In genomic region chr15:40873625-40874561, GRCh38 we compare ENCODE assay signal across 8 cellular contexts. TPM values are rescaled to one million over a fixed set of nuclear protein-coding genes. Genes with fewer than 3 reads are reported as not detected.
DNase-seq lines count a peak whose midpoint lies in the region; ATAC-seq and TF ChIP-seq lines count a peak whose summit lies in the region.

A gene with protein sequence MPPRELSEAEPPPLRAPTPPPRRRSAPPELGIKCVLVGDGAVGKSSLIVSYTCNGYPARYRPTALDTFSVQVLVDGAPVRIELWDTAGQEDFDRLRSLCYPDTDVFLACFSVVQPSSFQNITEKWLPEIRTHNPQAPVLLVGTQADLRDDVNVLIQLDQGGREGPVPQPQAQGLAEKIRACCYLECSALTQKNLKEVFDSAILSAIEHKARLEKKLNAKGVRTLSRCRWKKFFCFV (minus strand): TSS chr15:40874234. CDS start chr15:40874139, 95 bp downstream.

- no peaks in the 10 kb centered on the region for H3K9me3 ChIP-seq in duodenal mucosa (ENCODE audit: control insufficient read depth in 1 of 2, low read length in 2 of 2)

- H3K4me3 Mint-ChIP-seq in activated B cell treated with CpG ODN at 0.5 μM for 24 hours, result peak within 1 kb of the TSS; percentile 77

- H3K4me1 Mint-ChIP-seq in activated B cell treated with CpG ODN at 0.5 μM for 24 hours, result peaks cover 28% of the 10 kb centered on the region

- H3K79me1 ChIP-seq in mesendoderm (ENCODE audit: low read length), result no peaks in the 10 kb centered on the region

- H3K4me3 ChIP-seq in duodenal mucosa (ENCODE audit: low read depth in 1 of 2, low read length in 2 of 2) (peak within 1 kb of the TSS; percentile 61 to 62), mesendoderm (ENCODE audit: low read length) (peak within 1 kb of the TSS; percentile 36)

- CTCF ChIA-PET in activated B cell treated with CpG ODN at 0.5 μM for 24 hours (lab: Charles Lee), result interaction anchor here (0.7 to 2.6 kb wide), 5 partner anchors 14 to 20 kb away, joined by 3 to 23 read pairs (median 8); partner anchors contain the start of gene VPS18

- no peak within 1 kb of the TSS for H2BK5ac ChIP-seq in mesendoderm (ENCODE audit: low read length)

- peak within 1 kb of the TSS; percentile 95 for H3K4me2 ChIP-seq in mesendoderm (ENCODE audit: low read length)

- H3K18ac ChIP-seq in mesendoderm (ENCODE audit: low read length), result no peak within 1 kb of the TSS

- H4K8ac ChIP-seq in mesendoderm (ENCODE audit: low read depth, low read length), result no peak within 1 kb of the TSS

- peak within 1 kb of the TSS; percentile 87 for H3K56ac ChIP-seq in mesendoderm (ENCODE audit: low read length)

- WGBS in mesendoderm (ENCODE audit: extremely low coverage, insufficient coverage, low lambda C conversion rate), result no CpG with 5 or more reads among the region's 78 CpGs

- peaks cover 2% of the 10 kb centered on the region for H3K27me3 Mint-ChIP-seq in activated B cell treated with CpG ODN at 0.5 μM for 24 hours

- intact Hi-C loops in activated B cell treated with CpG ODN at 0.5 μM for 24 hours (cut with micrococcal nuclease), result loop anchor here (1.0 kb wide), 2 partner anchors 17 to 20 kb away; partner anchors contain the start of gene VPS18

- no peaks in the 10 kb centered on the region for H3K36me3 Mint-ChIP-seq in activated B cell treated with CpG ODN at 0.5 μM for 24 hours (ENCODE audit: low read depth)

- H4K5ac ChIP-seq in mesendoderm (ENCODE audit: low read length), result no peak within 1 kb of the TSS

- no peak for TF ChIP-seq CTCF in activated B cell treated with CpG ODN at 0.5 μM for 24 hours (IDR thresholded peaks at IDR 0.05)

- H3K9ac ChIP-seq in duodenal mucosa (ENCODE audit: low read depth in 1 of 2, low read length in 2 of 2), result peak within 1 kb of the TSS in 1 of 2 donors; percentile 32
- peak within 1 kb of the TSS; percentile 72 for H3K9ac ChIP-seq in mesendoderm (ENCODE audit: low read length)

- no peak within 1 kb of the TSS for H2BK120ac ChIP-seq in mesendoderm (ENCODE audit: low read depth, low read length)

- H3K9me3 Mint-ChIP-seq in activated B cell treated with CpG ODN at 0.5 μM for 24 hours, result no peaks in the 10 kb centered on the region

- no peaks in the 10 kb centered on the region for H3K79me2 ChIP-seq in mesendoderm (ENCODE audit: control insufficient read depth, insufficient read depth, low read length)

- peak; percentile 58 for ATAC-seq in HG02885 (IDR thresholded peaks at IDR 0.05; ENCODE audit: poor library complexity, unreplicated experiment)
- ATAC-seq in activated B cell treated with CpG ODN at 0.5 μM for 24 hours (ENCODE audit: low read depth), result peak; percentile 77

- H3K36me3 ChIP-seq in duodenal mucosa (ENCODE audit: control insufficient read depth in 1 of 2, insufficient read depth in 2 of 2, low read length in 2 of 2) (no peaks in the 10 kb centered on the region), mesendoderm (ENCODE audit: control insufficient read depth, insufficient read depth, low read length) (no peaks in the 10 kb centered on the region)

- H3K4me1 ChIP-seq in duodenal mucosa (ENCODE audit: control insufficient read depth in 1 of 2, insufficient read depth in 2 of 2, low read length in 2 of 2) (peaks cover 12 to 17% of the 10 kb centered on the region in 2 donors), mesendoderm (ENCODE audit: control insufficient read depth, low read depth, low read length) (peaks cover 9% of the 10 kb centered on the region)

- H2BK15ac ChIP-seq in mesendoderm (replicated peaks; ENCODE audit: low read depth), result no peak within 1 kb of the TSS

- POLR2A ChIA-PET in activated B cell treated with CpG ODN at 0.5 μM for 24 hours (lab: Charles Lee), result interaction anchor here (1.4 kb wide), 1 partner anchor 16 kb away, joined by 4 read pairs; no protein-coding TSS in a partner anchor

- H3K27me3 ChIP-seq in duodenal mucosa (ENCODE audit: control insufficient read depth in 1 of 2, insufficient read depth in 2 of 2, low read length in 2 of 2) (no peaks in the 10 kb centered on the region), mesendoderm (ENCODE audit: insufficient read depth, low read length, poor library complexity) (no peaks in the 10 kb centered on the region)

- H3K27ac Mint-ChIP-seq in activated B cell treated with CpG ODN at 0.5 μM for 24 hours, result no peak within 1 kb of the TSS

- no peak within 1 kb of the TSS for H3K4ac ChIP-seq in mesendoderm (ENCODE audit: low read depth, low read length)

- H2AK5ac ChIP-seq in mesendoderm (ENCODE audit: low read length), result no peak within 1 kb of the TSS

- peak in 2 of 3 experiments; percentile 7 to 25 for DNase-seq in NCI-H1417 (lab: John Stamatoyannopoulos, UW)
- no peak for DNase-seq in NCI-H1417 treated with DMSO at 0.1 percent for 48 hours (lab: John Stamatoyannopoulos, UW)
- DNase-seq in NCI-H2171 (lab: John Stamatoyannopoulos, UW), result peak; percentile 89
- DNase-seq in activated B cell treated with CpG ODN at 0.5 μM for 24 hours, result peak; percentile 51
- peak; percentile 92 for DNase-seq in mesendoderm
- DNase-seq in stimulated activated naive CD4-positive, alpha-beta T cell (lab: John Stamatoyannopoulos, UW), result peak; percentile 6 to 53 (median 38)

- H3K23ac ChIP-seq in mesendoderm (ENCODE audit: low read length), result no peak within 1 kb of the TSS

- H3K27ac ChIP-seq in duodenal mucosa (ENCODE audit: low read depth, low read length) (no peak within 1 kb of the TSS), mesendoderm (ENCODE audit: low read depth, low read length) (no peak within 1 kb of the TSS)

RNA-seq across cellular contexts. Expression of the gene that starts here (rescaled TPM):
- total RNA-seq in activated B cell treated with CpG ODN at 0.5 μM for 24 hours, result 0.27 TPM in 1 of 2 replicates, not detected in the other
- polyA plus RNA-seq in mesendoderm (2013, experiment 1 of 2), result 1.2 TPM
- polyA plus RNA-seq in mesendoderm (2013, experiment 2 of 2), result 1.2 TPM

Comparison
In these comparisons a context has a peak if more than half of its experiments do, and no peak if none do; other contexts are left out.
1. Peak in DNase-seq and ATAC-seq in activated B cell treated with CpG ODN at 0.5 μM for 24 hours; RNA of the gene not detected or under 1 TPM.